1 cellular context compared by ENCODE assay signal in the genomic region with DNA sequence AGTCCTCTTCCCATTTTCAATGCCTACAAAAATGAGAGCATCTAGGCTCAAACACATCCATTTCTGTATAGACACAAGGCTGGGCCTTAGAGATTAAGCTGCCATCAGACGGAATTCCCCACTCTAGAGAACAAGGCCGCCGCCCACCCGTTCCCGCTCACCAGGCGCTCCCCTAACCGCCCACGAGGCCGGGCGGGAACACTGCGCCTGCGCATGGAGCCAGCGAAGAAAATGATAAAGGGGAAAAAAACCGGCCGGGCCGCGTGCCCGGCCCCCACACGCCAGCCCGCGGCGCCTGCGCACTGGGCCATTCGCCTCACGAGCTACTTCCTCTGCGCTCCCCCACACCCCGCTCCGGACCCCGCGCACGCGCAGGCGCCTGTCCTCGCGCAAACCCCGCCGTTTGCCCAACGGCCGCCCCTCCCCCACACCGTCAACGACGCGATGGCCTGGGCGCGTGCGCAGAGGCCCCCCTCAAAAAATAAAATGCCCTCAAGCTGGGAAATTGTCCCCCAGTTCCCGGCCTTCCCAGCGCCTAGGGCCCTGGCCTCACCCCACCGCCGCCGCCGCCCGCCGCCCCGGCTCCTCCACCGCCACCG.
TF ChIP-seq lines count a peak whose summit lies in the region.

No MANE protein-coding gene starts in this region.

TF ChIP-seq in endothelial cell of umbilical vein, 7 proteins besides CTCF, POLR2A, EP300 and RAD21:
- TF ChIP-seq MYC (IDR thresholded peaks at IDR 0.05; ENCODE audit: low read depth, low read length) = peak; percentile 20
- TF ChIP-seq EZH2 (IDR thresholded peaks at IDR 0.05; ENCODE audit: borderline replicate concordance, low read depth, low read length, severe bottlenecking) = no peak
- TF ChIP-seq JUN (IDR thresholded peaks at IDR 0.05; ENCODE audit: borderline replicate concordance, insufficient read depth, insufficient read length, low read depth) = no peak
- peak; percentile 88 for TF ChIP-seq POLR2AphosphoS5 (IDR thresholded peaks at IDR 0.05; ENCODE audit: insufficient read depth, low read depth, low read length)
- TF ChIP-seq FOS (IDR thresholded peaks at IDR 0.05; ENCODE audit: borderline replicate concordance, insufficient read depth, low read length) = no peak
- TF ChIP-seq GATA2 (IDR thresholded peaks at IDR 0.05; ENCODE audit: insufficient read depth, insufficient read length, low read depth, low read length) = no peak
- TF ChIP-seq, protein P1, sequence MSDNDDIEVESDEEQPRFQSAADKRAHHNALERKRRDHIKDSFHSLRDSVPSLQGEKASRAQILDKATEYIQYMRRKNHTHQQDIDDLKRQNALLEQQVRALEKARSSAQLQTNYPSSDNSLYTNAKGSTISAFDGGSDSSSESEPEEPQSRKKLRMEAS (IDR thresholded peaks at IDR 0.05; ENCODE audit: insufficient read depth, insufficient read length) = peak; percentile 82
TF ChIP-seq in endothelial cell of umbilical vein: peak in this region for 3.
